Comparison of ENCODE assay signal across 9 cellular contexts in genomic region chr13:32001392-32001768, GRCh38. TPM values are rescaled to one million over a fixed set of nuclear protein-coding genes. Genes with fewer than 3 reads are reported as not detected.
DNase-seq lines count a peak whose midpoint lies in the region; ATAC-seq and TF ChIP-seq lines count a peak whose summit lies in the region.
"Had no signal": no experiment of that assay in that cellular context is flagged by ENCODE, and none has a peak within 500 bp of the region (broad histone marks: within the 10 kb centered on the region; RNA-seq: fewer than 3 reads in every experiment).

No MANE protein-coding gene starts in this region.

- H3K4me3 ChIP-seq in BE2C (ENCODE audit: low read depth, low read length) (no peak overlapping the region), cardiac fibroblast (replicated peaks in 1 of 2; ENCODE audit: low read depth in 2 of 2, low read length in 2 of 2) (no peak overlapping the region), right lobe of liver (no peak overlapping the region)
- H3K4me3 ChIP-seq in effector memory CD4-positive, alpha-beta T cell (ENCODE audit: insufficient read depth, low read depth, low read length, poor library complexity, severe bottlenecking), result no peak overlapping the region
- H3K4me3 ChIP-seq: SJSA1 had no signal

- H3K27ac ChIP-seq in right lobe of liver, result no peak overlapping the region
- H3K27ac ChIP-seq in effector memory CD4-positive, alpha-beta T cell (ENCODE audit: insufficient read depth, low read length, poor library complexity, severe bottlenecking), result no peak overlapping the region
- H3K27ac ChIP-seq: SJSA1 had no signal

- DNase-seq in BE2C (no peak), NCI-H226 (peak; percentile 13), cardiac fibroblast (ENCODE audit: low read depth in 2 of 2) (peak; percentile 71 to 74), right lobe of liver (no peak), hypothalamus (lab: John Stamatoyannopoulos, UW) (no peak)
- no peak for DNase-seq in effector memory CD4-positive, alpha-beta T cell

- TF ChIP-seq CTCF in BE2C (IDR thresholded peaks at IDR 0.05; ENCODE audit: low read depth, low read length), result peak; percentile 64
- peak; percentile 56 for TF ChIP-seq CTCF in cardiac fibroblast (IDR thresholded peaks at IDR 0.05; ENCODE audit: low read depth, low read length)
- TF ChIP-seq CTCF in right lobe of liver (IDR thresholded peaks at IDR 0.05), result peak; percentile 68 to 79 (median 74)

- H3K4me1 ChIP-seq in BE2C, result peaks cover 21% of the 10 kb centered on the region
- H3K4me1 ChIP-seq in right lobe of liver, result peaks cover 0 to 3% (median 0%) of the 10 kb centered on the region in 4 donors
- no peaks in the 10 kb centered on the region for H3K4me1 ChIP-seq in effector memory CD4-positive, alpha-beta T cell (ENCODE audit: control insufficient read depth, insufficient read depth, low read length, poor library complexity, severe bottlenecking)
- H3K4me1 ChIP-seq: SJSA1 had no signal

- WGBS in right lobe of liver (ENCODE audit: insufficient coverage, low coverage, low lambda C conversion rate, missing lambda C conversion rate), result no CpG with 5 or more reads among the region's 1 CpG

- no peaks in the 10 kb centered on the region for H3K36me3 ChIP-seq in BE2C
- no peaks in the 10 kb centered on the region for H3K36me3 ChIP-seq in right lobe of liver
- H3K36me3 ChIP-seq in effector memory CD4-positive, alpha-beta T cell (ENCODE audit: control insufficient read depth, insufficient read depth, low read length), result no peaks in the 10 kb centered on the region
- H3K36me3 ChIP-seq: SJSA1 had no signal

- H3K27me3 ChIP-seq in BE2C, result no peaks in the 10 kb centered on the region
- no peaks in the 10 kb centered on the region for H3K27me3 ChIP-seq in right lobe of liver
- no peaks in the 10 kb centered on the region for H3K27me3 ChIP-seq in effector memory CD4-positive, alpha-beta T cell (replicated peaks; ENCODE audit: control insufficient read depth, insufficient read depth, low read length, poor library complexity, severe bottlenecking)
- H3K27me3 ChIP-seq: SJSA1 had no signal

- no peak for TF ChIP-seq POLR2A in GM18505 (IDR thresholded peaks at IDR 0.05; ENCODE audit: borderline replicate concordance, extremely low read depth, insufficient read depth, insufficient read length)
- TF ChIP-seq POLR2A in right lobe of liver (IDR thresholded peaks at IDR 0.05), result no peak

- H3K9me3 ChIP-seq in BE2C, result no peaks in the 10 kb centered on the region
- no peaks in the 10 kb centered on the region for H3K9me3 ChIP-seq in right lobe of liver
- H3K9me3 ChIP-seq in effector memory CD4-positive, alpha-beta T cell (ENCODE audit: control insufficient read depth, low read length), result no peaks in the 10 kb centered on the region
- H3K9me3 ChIP-seq: SJSA1 had no signal

- intact Hi-C loops in right lobe of liver (cut with DNase I), result no loop called here

- ATAC-seq in GM18505 (IDR thresholded peaks at IDR 0.05; ENCODE audit: unreplicated experiment) (peak; percentile 79), HG02798 (IDR thresholded peaks at IDR 0.05; ENCODE audit: poor library complexity, unreplicated experiment) (peak; percentile 92), right lobe of liver (peak; percentile 96 to 98 (median 96))

RNA-seq across cellular contexts. Expression of gene FRY, which starts 30.2 kb away (rescaled TPM):
- 22.6 TPM for polyA plus RNA-seq in BE2C (2012; ENCODE audit: insufficient read depth, insufficient read length, low read depth)
- 100 to 1,000 TPM in 1 of 6 experiments, 10 to 100 TPM in 5; 16.1 to 106 (median 35.7) TPM for total RNA-seq in right lobe of liver

Comparison
In these comparisons a context has a peak if more than half of its experiments do, and no peak if none do; other contexts are left out.
1. DNase-seq: peak in NCI-H226 (single experiment) and cardiac fibroblast (2 of 2); none in BE2C (single experiment), right lobe of liver (0 of 3), effector memory CD4-positive, alpha-beta T cell (0 of 3) and hypothalamus (0 of 51).
2. Peak in every context shown above with its lines, with median percentiles within 50 percentile points of each other: CTCF ChIP-seq and ATAC-seq.